In the genomic region with DNA sequence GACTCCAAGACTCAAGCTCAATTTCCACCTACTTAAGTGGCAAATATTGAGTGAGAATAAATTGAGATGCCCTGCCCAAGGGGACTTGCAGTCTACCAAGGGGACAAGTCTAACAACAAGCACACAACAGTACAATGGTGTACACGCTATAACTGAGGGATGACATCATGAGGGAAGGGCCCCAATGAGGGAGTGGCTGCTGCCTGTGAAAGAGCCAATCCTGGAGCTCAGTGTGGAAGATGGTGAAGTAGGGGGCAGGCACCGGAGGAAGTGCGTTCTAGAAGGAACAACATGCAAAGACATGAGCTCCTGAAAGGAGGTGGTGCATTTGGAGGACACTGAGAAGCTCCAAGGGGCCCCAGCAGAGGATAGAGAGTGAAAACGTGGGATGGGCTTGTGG, we compare ENCODE assay signal across 1 cellular context.
TF ChIP-seq lines count a peak whose summit lies in the region.

No MANE protein-coding gene starts in this region.

TF ChIP-seq in GM12878, 131 proteins besides CTCF, POLR2A, EP300 and RAD21:
- TF ChIP-seq EZH2 (IDR thresholded peaks at IDR 0.05; ENCODE audit: borderline replicate concordance, control insufficient read depth, low read depth, low read length), result no peak
- no peak for TF ChIP-seq NBN (IDR thresholded peaks at IDR 0.05)
- TF ChIP-seq STAT1 (conservative IDR thresholded peaks at IDR 0.05), result no peak
- TF ChIP-seq, protein P1, sequence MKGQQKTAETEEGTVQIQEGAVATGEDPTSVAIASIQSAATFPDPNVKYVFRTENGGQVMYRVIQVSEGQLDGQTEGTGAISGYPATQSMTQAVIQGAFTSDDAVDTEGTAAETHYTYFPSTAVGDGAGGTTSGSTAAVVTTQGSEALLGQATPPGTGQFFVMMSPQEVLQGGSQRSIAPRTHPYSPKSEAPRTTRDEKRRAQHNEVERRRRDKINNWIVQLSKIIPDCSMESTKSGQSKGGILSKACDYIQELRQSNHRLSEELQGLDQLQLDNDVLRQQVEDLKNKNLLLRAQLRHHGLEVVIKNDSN (IDR thresholded peaks at IDR 0.05; ENCODE audit: borderline replicate concordance, extremely low read length, insufficient read depth, low read depth, low read length), result no peak
- no peak for TF ChIP-seq NFIC (IDR thresholded peaks at IDR 0.05; ENCODE audit: low read depth, low read length)
- TF ChIP-seq EED (IDR thresholded peaks at IDR 0.05; ENCODE audit: low read depth), result no peak
- TF ChIP-seq ETV6 (conservative IDR thresholded peaks at IDR 0.05 in 1 of 2, IDR thresholded peaks at IDR 0.05 in 1 of 2; ENCODE audit: borderline replicate concordance in 1 of 2, low read depth in 1 of 2), result no peak
- TF ChIP-seq PML (IDR thresholded peaks at IDR 0.05; ENCODE audit: low read length), result no peak
- TF ChIP-seq CREB1 (IDR thresholded peaks at IDR 0.05; ENCODE audit: low read depth), result no peak
- TF ChIP-seq, protein P2, sequence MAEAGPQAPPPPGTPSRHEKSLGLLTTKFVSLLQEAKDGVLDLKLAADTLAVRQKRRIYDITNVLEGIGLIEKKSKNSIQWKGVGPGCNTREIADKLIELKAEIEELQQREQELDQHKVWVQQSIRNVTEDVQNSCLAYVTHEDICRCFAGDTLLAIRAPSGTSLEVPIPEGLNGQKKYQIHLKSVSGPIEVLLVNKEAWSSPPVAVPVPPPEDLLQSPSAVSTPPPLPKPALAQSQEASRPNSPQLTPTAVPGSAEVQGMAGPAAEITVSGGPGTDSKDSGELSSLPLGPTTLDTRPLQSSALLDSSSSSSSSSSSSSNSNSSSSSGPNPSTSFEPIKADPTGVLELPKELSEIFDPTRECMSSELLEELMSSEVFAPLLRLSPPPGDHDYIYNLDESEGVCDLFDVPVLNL (IDR thresholded peaks at IDR 0.05; ENCODE audit: low read depth, low read length), result no peak
- no peak for TF ChIP-seq GABPA (IDR thresholded peaks at IDR 0.05; ENCODE audit: low read depth)
- no peak for TF ChIP-seq NR2F1 (conservative IDR thresholded peaks at IDR 0.05)
- TF ChIP-seq, protein P3, sequence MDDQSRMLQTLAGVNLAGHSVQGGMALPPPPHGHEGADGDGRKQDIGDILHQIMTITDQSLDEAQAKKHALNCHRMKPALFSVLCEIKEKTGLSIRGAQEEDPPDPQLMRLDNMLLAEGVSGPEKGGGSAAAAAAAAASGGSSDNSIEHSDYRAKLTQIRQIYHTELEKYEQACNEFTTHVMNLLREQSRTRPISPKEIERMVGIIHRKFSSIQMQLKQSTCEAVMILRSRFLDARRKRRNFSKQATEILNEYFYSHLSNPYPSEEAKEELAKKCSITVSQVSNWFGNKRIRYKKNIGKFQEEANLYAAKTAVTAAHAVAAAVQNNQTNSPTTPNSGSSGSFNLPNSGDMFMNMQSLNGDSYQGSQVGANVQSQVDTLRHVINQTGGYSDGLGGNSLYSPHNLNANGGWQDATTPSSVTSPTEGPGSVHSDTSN (IDR thresholded peaks at IDR 0.05; ENCODE audit: insufficient replicate concordance, low read depth, low read length), result no peak
